ENCODE assay signal across 2 cellular contexts in genomic region chr14:57389646-57390036, GRCh38.
TF ChIP-seq lines count a peak whose summit lies in the region.

No MANE protein-coding gene starts in this region.

TF ChIP-seq in SK-N-SH, 30 proteins besides CTCF, POLR2A, EP300 and RAD21 (continued from another document):
- no peak for TF ChIP-seq IRF3 (IDR thresholded peaks at IDR 0.05; ENCODE audit: low read depth, low read length)
- no peak for TF ChIP-seq USF1 (IDR thresholded peaks at IDR 0.05; ENCODE audit: borderline replicate concordance, low read depth)
- no peak for TF ChIP-seq ELF1 (IDR thresholded peaks at IDR 0.05)
- TF ChIP-seq FOXM1 (IDR thresholded peaks at IDR 0.05; ENCODE audit: low read depth): no peak
- TF ChIP-seq TAF1 (IDR thresholded peaks at IDR 0.05; ENCODE audit: borderline replicate concordance, low read depth, low read length): no peak
- no peak for TF ChIP-seq MXI1 (IDR thresholded peaks at IDR 0.05; ENCODE audit: low read depth, low read length)
- no peak; the same call in 1 of the 2 replicates for TF ChIP-seq MAX (IDR thresholded peaks at IDR 0.05; ENCODE audit: low read depth)
- TF ChIP-seq POLR2AphosphoS5 (IDR thresholded peaks at IDR 0.05; ENCODE audit: low read depth, low read length): no peak

TF ChIP-seq in SK-N-SH treated with all-trans-retinoic acid at 6 μM for 48 hours, 23 proteins besides CTCF, POLR2A, EP300 and RAD21 (continued from another document):
- no peak for TF ChIP-seq ISL1 (CRISPR knock-in tag; IDR thresholded peaks at IDR 0.05)
- TF ChIP-seq ZFP30 (CRISPR knock-in tag; IDR thresholded peaks at IDR 0.05): no peak
- no peak for TF ChIP-seq TOX (CRISPR knock-in tag; IDR thresholded peaks at IDR 0.05; ENCODE audit: borderline replicate concordance)
- no peak for TF ChIP-seq PPARA (CRISPR knock-in tag; IDR thresholded peaks at IDR 0.05; ENCODE audit: borderline replicate concordance)
- TF ChIP-seq CREB5 (CRISPR knock-in tag; IDR thresholded peaks at IDR 0.05; ENCODE audit: low read depth): no peak
- no peak for TF ChIP-seq GLIS3 (CRISPR knock-in tag; IDR thresholded peaks at IDR 0.05)
